8 cellular contexts compared by ENCODE assay signal in genomic region chr14:21092147-21093011, GRCh38. TPM values are rescaled to one million over a fixed set of nuclear protein-coding genes. Genes with fewer than 3 reads are reported as not detected.
DNase-seq lines count a peak whose midpoint lies in the region; ATAC-seq and TF ChIP-seq lines count a peak whose summit lies in the region.

No MANE protein-coding gene starts in this region.

- DNase-seq in DMS114 treated with DMSO at 0.1 percent for 48 hours (lab: John Stamatoyannopoulos, UW; ENCODE audit: unreplicated experiment) (peak; percentile 17), GM20000 (ENCODE audit: low spot score) (peak; percentile 98), HT1080 (ENCODE audit: low read depth) (peak; percentile 61), T-cell (peak; percentile 72 to 95 (median 89)), adipocyte (ENCODE audit: low read depth) (peak; percentile 80), right atrium auricular region (ENCODE audit: low spot score) (peak; percentile 80), sigmoid colon (peak; percentile 91)

- peak overlapping the region; percentile 25 for H3K9ac ChIP-seq in adipocyte (ENCODE audit: low read length)

- H3K4me3 Mint-ChIP-seq in T-cell: no peak overlapping the region

- POLR2A ChIA-PET in T-cell (lab: Charles Lee): interaction anchor here (0.6 to 0.7 kb wide), 3 partner anchors 101 to 763 kb away, joined by 3 to 4 read pairs (median 3); partner anchors contain the start of genes RAB2B (in 1 of the 2) and TOX4 (in 1 of the 2)

- H3K4me3 ChIP-seq in adipocyte (ENCODE audit: low read length) (no peak overlapping the region), right atrium auricular region (no peak overlapping the region), sigmoid colon (no peak overlapping the region)

- no peaks in the 10 kb centered on the region for H3K27me3 Mint-ChIP-seq in T-cell

- no peaks in the 10 kb centered on the region for H3K27me3 ChIP-seq in adipocyte (replicated peaks; ENCODE audit: control insufficient read depth, insufficient read depth, low read length)
- H3K27me3 ChIP-seq in right atrium auricular region: no peaks in the 10 kb centered on the region
- no peaks in the 10 kb centered on the region for H3K27me3 ChIP-seq in sigmoid colon

- intact Hi-C loops in sigmoid colon (cut with DNase I): loop anchor here (1.0 to 10.0 kb wide), 5 partner anchors 12 to 758 kb away; partner anchors contain the start of gene CCNB1IP1

- no peaks in the 10 kb centered on the region for H3K9me3 Mint-ChIP-seq in T-cell

- CTCF ChIA-PET in T-cell (lab: Charles Lee): interaction anchor here (0.6 to 4.8 kb wide), 17 partner anchors 9 to 121 kb away, joined by 3 to 68 read pairs (median 5); partner anchors contain the start of genes ARHGEF40 (in 1 of the 2) and TMEM253 (in 1 of the 2)

- H3K4me1 Mint-ChIP-seq in T-cell: peaks cover 22 to 34% (median 28%) of the 10 kb centered on the region in 3 donors

- H3K27ac ChIP-seq in right atrium auricular region: no peak overlapping the region
- peak overlapping the region; percentile 39 to 58 (median 56) for H3K27ac ChIP-seq in sigmoid colon

- no peak for TF ChIP-seq EP300 in sigmoid colon (IDR thresholded peaks at IDR 0.05)

- 46 to 53% methylated on average over 70 of the region's 70 CpGs for WGBS in sigmoid colon, 2 donors

- peaks cover 35% of the 10 kb centered on the region for H3K36me3 ChIP-seq in adipocyte (ENCODE audit: control insufficient read depth, insufficient read depth, low read length, severe bottlenecking)
- peaks cover 39% of the 10 kb centered on the region for H3K36me3 ChIP-seq in right atrium auricular region
- H3K36me3 ChIP-seq in sigmoid colon: peaks cover 0 to 54% (median 29%) of the 10 kb centered on the region in 4 donors

- TF ChIP-seq CTCF in GM20000 (IDR thresholded peaks at IDR 0.05; ENCODE audit: extremely low read depth, missing control alignments) (peak; percentile 100), right atrium auricular region (IDR thresholded peaks at IDR 0.05) (peak; percentile 100), sigmoid colon (IDR thresholded peaks at IDR 0.05) (peak; percentile 100)

- ATAC-seq in T-cell (replicated peaks in 1 of 4): peak; percentile 58 to 95 (median 87)
- no peak for ATAC-seq in HG02840 (IDR thresholded peaks at IDR 0.05; ENCODE audit: low FRiP score, unreplicated experiment)

- no peak overlapping the region for H3K27ac Mint-ChIP-seq in T-cell

- H3K36me3 Mint-ChIP-seq in T-cell: peaks cover 3% of the 10 kb centered on the region

- no peaks in the 10 kb centered on the region for H3K9me3 ChIP-seq in adipocyte (ENCODE audit: control insufficient read depth, low read length)
- H3K9me3 ChIP-seq in right atrium auricular region: no peaks in the 10 kb centered on the region
- H3K9me3 ChIP-seq in sigmoid colon: no peaks in the 10 kb centered on the region

- no peak for TF ChIP-seq POLR2A in sigmoid colon (IDR thresholded peaks at IDR 0.05)

- H3K4me1 ChIP-seq in adipocyte (ENCODE audit: control insufficient read depth, insufficient read depth, low read length) (peaks cover 16% of the 10 kb centered on the region), right atrium auricular region (peaks cover 0 to 43% of the 10 kb centered on the region in 2 donors), sigmoid colon (peaks cover 0 to 50% (median 44%) of the 10 kb centered on the region in 4 donors)

RNA-seq across cellular contexts. Expression of gene ZNF219, which starts 6.1 kb away (rescaled TPM):
- total RNA-seq in HT1080 (2014; rRNA removed; shearing (Covaris generic)): 15.0 and 18.7 TPM in 2 replicates
- polyA plus RNA-seq in HT1080 (2015; cell fraction: cytosol; rRNA removed): 13.9 and 14.8 TPM in 2 replicates
- 19.2 and 21.0 TPM in 2 replicates for polyA plus RNA-seq in HT1080 (2015; cell fraction: nucleus; rRNA removed)
- total RNA-seq in T-cell: 10 to 100 TPM in 1 of 5 donors, 1 to 10 TPM in 4; 7.2 to 12.4 (median 8.1) TPM
- 10 to 100 TPM; 49.7 to 66.6 TPM for total RNA-seq in right atrium auricular region
- total RNA-seq in sigmoid colon: 10 to 100 TPM; 38.2 to 89.7 (median 65.0) TPM
- polyA plus RNA-seq in sigmoid colon: 10 to 100 TPM; 27.6 to 52.9 (median 29.4) TPM

RNA-seq across cellular contexts. Expression of gene TMEM253, which starts 8.5 kb away (rescaled TPM):
- total RNA-seq in HT1080 (2014; rRNA removed; shearing (Covaris generic)): 0.50 TPM in 1 of 2 replicates, not detected in the other
- polyA plus RNA-seq in HT1080 (2015; cell fraction: cytosol; rRNA removed): 0.33 and 0.80 TPM in 2 replicates
- polyA plus RNA-seq in HT1080 (2015; cell fraction: nucleus; rRNA removed): 0.31 and 0.79 TPM in 2 replicates
- total RNA-seq in T-cell (under 1 TPM in 1 of 5 donors, not detected in 4; 0.49 TPM), right atrium auricular region (not detected), sigmoid colon (1 to 10 TPM in 1 of 4 donors, not detected in 3; 1.1 TPM)
- 10 to 100 TPM; 14.1 to 28.4 (median 14.4) TPM for polyA plus RNA-seq in sigmoid colon

RNA-seq across cellular contexts. Expression of gene ARHGEF40, which starts 22.3 kb away (rescaled TPM):
- total RNA-seq in HT1080 (2014; rRNA removed; shearing (Covaris generic)): 16.5 and 18.8 TPM in 2 replicates
- polyA plus RNA-seq in HT1080 (2015; cell fraction: cytosol; rRNA removed): 5.1 and 6.3 TPM in 2 replicates
- polyA plus RNA-seq in HT1080 (2015; cell fraction: nucleus; rRNA removed): 17.2 and 18.5 TPM in 2 replicates
- total RNA-seq in T-cell: 1 to 10 TPM in 2 of 5 donors, under 1 TPM in 3; 0.39 to 3.3 (median 0.85) TPM
- 10 to 100 TPM; 14.3 to 16.0 TPM for total RNA-seq in right atrium auricular region
- 10 to 100 TPM; 15.0 to 48.5 (median 17.4) TPM for total RNA-seq in sigmoid colon
- polyA plus RNA-seq in sigmoid colon: 10 to 100 TPM; 12.5 to 26.5 (median 18.0) TPM

RNA-seq across cellular contexts. Expression of gene RNASE8, which starts 34.8 kb away (rescaled TPM):
- total RNA-seq in HT1080 (2014; rRNA removed; shearing (Covaris generic)): not detected in 2 replicates
- not detected in 2 replicates for polyA plus RNA-seq in HT1080 (2015; cell fraction: cytosol; rRNA removed)
- polyA plus RNA-seq in HT1080 (2015; cell fraction: nucleus; rRNA removed): not detected in 2 replicates
- total RNA-seq in T-cell: not detected
- total RNA-seq in right atrium auricular region: not detected
- not detected for total RNA-seq in sigmoid colon
- not detected for polyA plus RNA-seq in sigmoid colon

RNA-seq across cellular contexts. Expression of gene RNASE7, which starts 50.2 kb away (rescaled TPM):
- total RNA-seq in HT1080 (2014; rRNA removed; shearing (Covaris generic)): 0.43 TPM in 1 of 2 replicates, not detected in the other
- polyA plus RNA-seq in HT1080 (2015; cell fraction: cytosol; rRNA removed): 0.09 TPM in 1 of 2 replicates, not detected in the other
- not detected in 2 replicates for polyA plus RNA-seq in HT1080 (2015; cell fraction: nucleus; rRNA removed)
- not detected for total RNA-seq in T-cell
- total RNA-seq in right atrium auricular region: not detected
- total RNA-seq in sigmoid colon: not detected
- under 1 TPM in 1 of 3 donors, not detected in 2; 0.10 TPM for polyA plus RNA-seq in sigmoid colon

Comparison
In these comparisons a context has a peak if more than half of its experiments do, and no peak if none do; other contexts are left out.
1. DNase-seq: peak in every context shown above with its lines; median percentile 98 in GM20000; 91 in sigmoid colon; 89 in T-cell; 80 in adipocyte; 80 in right atrium auricular region; 61 in HT1080; 17 in DMS114 treated with DMSO at 0.1 percent for 48 hours.
2. H3K27ac ChIP-seq: peak in sigmoid colon (4 of 4); none in right atrium auricular region (0 of 2).
3. Peak in every context shown above with its lines, with median percentiles within 50 percentile points of each other: CTCF ChIP-seq.